In genomic region chr3:108279066-108279465, GRCh38 we compare ENCODE assay signal across 1 cellular context. TPM values are rescaled to one million over a fixed set of nuclear protein-coding genes. Genes with fewer than 3 reads are reported as not detected.
"Had no signal": no experiment of that assay in that cellular context is flagged by ENCODE, and none has a peak within 500 bp of the region (broad histone marks: within the 10 kb centered on the region; RNA-seq: fewer than 3 reads in every experiment).

No MANE protein-coding gene starts in this region.

RNA-seq across cellular contexts. Expression of gene HHLA2, which starts 17.3 kb away (rescaled TPM):
- total RNA-seq: G401 had no signal
